ENCODE assay signal across 14 cellular contexts in the genomic region with DNA sequence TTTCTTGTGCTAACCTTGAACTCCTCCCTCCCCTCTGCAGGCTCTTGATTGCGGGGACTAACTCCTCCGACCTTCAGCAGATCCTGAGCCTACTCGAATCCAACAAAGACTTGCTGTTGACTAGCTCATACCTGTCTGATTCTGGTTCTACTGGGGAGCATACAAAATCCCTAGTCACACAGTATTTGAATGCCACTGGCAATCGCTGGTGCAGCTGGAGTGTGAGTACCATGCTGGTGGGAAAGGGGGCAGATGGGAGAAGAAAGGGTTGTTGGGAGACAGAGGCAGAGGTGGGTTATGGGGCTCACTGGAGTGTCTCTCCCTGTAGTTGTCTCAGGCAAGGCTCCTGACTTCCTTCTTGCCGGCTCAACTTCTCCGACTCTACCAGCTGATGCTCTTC. TPM values are rescaled to one million over a fixed set of nuclear protein-coding genes. Genes with fewer than 3 reads are reported as not detected.
DNase-seq lines count a peak whose midpoint lies in the region; ATAC-seq and TF ChIP-seq lines count a peak whose summit lies in the region.
"Had no signal": no experiment of that assay in that cellular context is flagged by ENCODE, and none has a peak within 500 bp of the region (broad histone marks: within the 10 kb centered on the region; RNA-seq: fewer than 3 reads in every experiment).

No MANE protein-coding gene starts in this region.

- peaks cover 74% of the 10 kb centered on the region for H3K36me3 ChIP-seq in GM23248 (ENCODE audit: low read depth)
- H3K36me3 ChIP-seq in SK-N-MC (ENCODE audit: insufficient read depth, low read length), result peaks cover 86% of the 10 kb centered on the region
- peaks cover 77% of the 10 kb centered on the region for H3K36me3 ChIP-seq in osteoblast (ENCODE audit: insufficient read depth, low read length)

- H3K9me3 ChIP-seq in GM23248 (ENCODE audit: low read depth), result no peaks in the 10 kb centered on the region
- H3K9me3 ChIP-seq in SK-N-MC (ENCODE audit: low read depth, low read length), result no peaks in the 10 kb centered on the region
- H3K9me3 ChIP-seq in osteoblast (ENCODE audit: low read depth, low read length), result no peaks in the 10 kb centered on the region

- in situ Hi-C loops in GM23248 (cut with MboI), result no loop called here

- peaks cover 100% of the 10 kb centered on the region for H3K36me3 Mint-ChIP-seq in dendritic cell treated with granulocyte-macrophage colony-stimulating factor and Interleukin-4, amounts not matched to agents 40 ng/mL and 50 ng/mL, for 4 days (ENCODE audit: low read depth)

- no peaks in the 10 kb centered on the region for H3K9me2 ChIP-seq in GM23248 (ENCODE audit: insufficient read depth)

- no peaks in the 10 kb centered on the region for H3K9me3 Mint-ChIP-seq in dendritic cell treated with granulocyte-macrophage colony-stimulating factor and Interleukin-4, amounts not matched to agents 40 ng/mL and 50 ng/mL, for 4 days

- TF ChIP-seq CTCF in osteoblast (IDR thresholded peaks at IDR 0.05; ENCODE audit: extremely low read depth, low read depth, low read length), result no peak

- H3K27me3 Mint-ChIP-seq in dendritic cell treated with granulocyte-macrophage colony-stimulating factor and Interleukin-4, amounts not matched to agents 40 ng/mL and 50 ng/mL, for 4 days, result no peaks in the 10 kb centered on the region

- peaks cover 78% of the 10 kb centered on the region for H3F3A ChIP-seq in GM23248 (ENCODE audit: insufficient read depth)

- H3K4me2 ChIP-seq in GM23248 (ENCODE audit: unreplicated experiment), result peak overlapping the region; percentile 48
- H3K4me2 ChIP-seq in osteoblast (ENCODE audit: insufficient read depth, low read length), result peak overlapping the region; percentile 63

- H3K4me3 ChIP-seq in GM23248 (0 out of 2 replicates have a peak overlapping the region, but pooled peaks have one; percentile 9), SK-N-MC (peak overlapping the region; percentile 35; the same call in 1 of the 2 replicates), osteoblast (ENCODE audit: insufficient read depth, low read length) (no peak overlapping the region)

- H3K27ac Mint-ChIP-seq in dendritic cell treated with granulocyte-macrophage colony-stimulating factor and Interleukin-4, amounts not matched to agents 40 ng/mL and 50 ng/mL, for 4 days, result peak overlapping the region; percentile 37

- peaks cover 59% of the 10 kb centered on the region for H3K79me2 ChIP-seq in GM23248 (ENCODE audit: insufficient read depth)
- peaks cover 63% of the 10 kb centered on the region for H3K79me2 ChIP-seq in osteoblast (ENCODE audit: insufficient read depth, low read length)

- no peak for ATAC-seq in GM19452 (IDR thresholded peaks at IDR 0.05; ENCODE audit: unreplicated experiment)
- no peak for ATAC-seq in GM21367 (IDR thresholded peaks at IDR 0.05; ENCODE audit: unreplicated experiment)

- no peaks in the 10 kb centered on the region for H3K27me3 ChIP-seq in GM23248 (replicated peaks; ENCODE audit: insufficient read depth)
- no peaks in the 10 kb centered on the region for H3K27me3 ChIP-seq in osteoblast (ENCODE audit: insufficient read depth, low read length)

- 0 out of 2 replicates have a peak overlapping the region, but pooled peaks have one; percentile 100 for H3K9ac ChIP-seq in GM23248
- H3K9ac ChIP-seq in SK-N-MC (ENCODE audit: insufficient read length), result no peak overlapping the region

- H2AFZ ChIP-seq in GM23248 (no peak overlapping the region), osteoblast (ENCODE audit: low read length) (no peak overlapping the region)

- DNase-seq in GM23248 (no peak), SK-N-MC (ENCODE audit: low read depth, low spot score) (no peak), osteoblast (ENCODE audit: insufficient read length, low spot score, missing footprints) (peak; percentile 32)
- no peak for DNase-seq in activated CD4-positive, alpha-beta T cell treated with anti-CD3 and anti-CD28 coated beads, Interleukin-2, amount 50 U/mL, for 4 hours
- no peak for DNase-seq in stimulated activated CD4-positive, alpha-beta T cell treated with anti-CD3 and anti-CD28 coated beads, Interleukin-4, amount 100 ng/mL, for 4 hours
- DNase-seq: effector memory CD4-positive, alpha-beta T cell; NCI-H146; T1000 had no signal

- H3K4me1 Mint-ChIP-seq in dendritic cell treated with granulocyte-macrophage colony-stimulating factor and Interleukin-4, amounts not matched to agents 40 ng/mL and 50 ng/mL, for 4 days (ENCODE audit: low read depth), result peaks cover 73% of the 10 kb centered on the region

- peaks cover 38% of the 10 kb centered on the region for H3K4me1 ChIP-seq in GM23248 (ENCODE audit: insufficient read depth)
- peaks cover 43% of the 10 kb centered on the region for H3K4me1 ChIP-seq in osteoblast (ENCODE audit: insufficient read depth, low read length)

- H3K4me3 Mint-ChIP-seq in dendritic cell treated with granulocyte-macrophage colony-stimulating factor and Interleukin-4, amounts not matched to agents 40 ng/mL and 50 ng/mL, for 4 days, result no peak overlapping the region

- peaks cover 19% of the 10 kb centered on the region; the same call in 1 of the 2 replicates for H4K20me1 ChIP-seq in GM23248 (ENCODE audit: insufficient read depth)
- H4K20me1 ChIP-seq in osteoblast (ENCODE audit: insufficient read depth, low read length), result peaks cover 80% of the 10 kb centered on the region

- H3K27ac ChIP-seq in GM23248, result no peak overlapping the region
- peak overlapping the region; percentile 38; the same call in 1 of the 2 replicates for H3K27ac ChIP-seq in SK-N-MC
- H3K27ac ChIP-seq in osteoblast (ENCODE audit: low read depth, low read length), result peak overlapping the region; percentile 45

- 93 to 94% methylated on average over 6 of the region's 6 CpGs for WGBS in GM23248 (ENCODE audit: low coverage in 1 of 2, low lambda C conversion rate in 2 of 2, missing lambda C conversion rate in 2 of 2), 2 experiments

- intact Hi-C loops in dendritic cell treated with granulocyte-macrophage colony-stimulating factor and Interleukin-4, amounts not matched to agents 40 ng/mL and 50 ng/mL, for 4 days (cut with micrococcal nuclease), result no loop called here

RNA-seq across cellular contexts. Expression of a gene that starts 4.4 kb away (rescaled TPM):
- 290 and 301 TPM in 2 replicates for total RNA-seq in GM23248 (2014; rRNA removed; shearing (Covaris generic))
- polyA plus RNA-seq in GM23248 (2016; fragmentation: Nextera tagmentation; extraction: Ambion mirVana), result 310 and 319 TPM in 2 replicates
- 217 and 259 TPM in 2 replicates for total RNA-seq in osteoblast

RNA-seq across cellular contexts. Expression of a gene that starts 36.0 kb away (rescaled TPM):
- not detected in 2 replicates for total RNA-seq in GM23248 (2014; rRNA removed; shearing (Covaris generic))
- polyA plus RNA-seq in GM23248 (2016; fragmentation: Nextera tagmentation; extraction: Ambion mirVana), result not detected in 2 replicates
- total RNA-seq in osteoblast, result under 0.01 TPM in 1 of 2 replicates, not detected in the other
- total RNA-seq: G401, skeletal muscle tissue had no signal

RNA-seq across cellular contexts. Expression of a gene that starts 45.7 kb away (rescaled TPM):
- total RNA-seq in GM23248 (2014; rRNA removed; shearing (Covaris generic)), result 41.4 and 50.4 TPM in 2 replicates
- polyA plus RNA-seq in GM23248 (2016; fragmentation: Nextera tagmentation; extraction: Ambion mirVana), result 33.6 and 34.3 TPM in 2 replicates
- total RNA-seq in osteoblast, result 31.2 and 34.0 TPM in 2 replicates

RNA-seq across cellular contexts. Expression of a gene that starts 52.5 kb away (rescaled TPM):
- not detected in 2 replicates for total RNA-seq in GM23248 (2014; rRNA removed; shearing (Covaris generic))
- polyA plus RNA-seq in GM23248 (2016; fragmentation: Nextera tagmentation; extraction: Ambion mirVana), result 0.44 TPM in 1 of 2 replicates, not detected in the other
- not detected in 2 replicates for total RNA-seq in osteoblast
- total RNA-seq: G401, mucosa of gallbladder, skeletal muscle tissue had no signal

RNA-seq across cellular contexts. Expression of a gene that starts 53.3 kb away (rescaled TPM):
- total RNA-seq in GM23248 (2014; rRNA removed; shearing (Covaris generic)), result 43.9 and 45.7 TPM in 2 replicates
- polyA plus RNA-seq in GM23248 (2016; fragmentation: Nextera tagmentation; extraction: Ambion mirVana), result 32.0 and 34.0 TPM in 2 replicates
- 35.8 and 40.7 TPM in 2 replicates for total RNA-seq in osteoblast
